ENCODE assay signal across 8 cellular contexts in genomic region chr11:9138133-9138453, GRCh38. TPM values are rescaled to one million over a fixed set of nuclear protein-coding genes. Genes with fewer than 3 reads are reported as not detected.
DNase-seq lines count a peak whose midpoint lies in the region; ATAC-seq, FAIRE-seq and TF ChIP-seq lines count a peak whose summit lies in the region.

No MANE protein-coding gene starts in this region.

- H3K9ac ChIP-seq in mesenchymal stem cell (ENCODE audit: low read length), result peak overlapping the region; percentile 52

- peaks cover 8% of the 10 kb centered on the region for H3K36me3 Mint-ChIP-seq in T-helper 17 cell (ENCODE audit: low read depth)

- peak overlapping the region; percentile 83 for H3K4me3 Mint-ChIP-seq in T-helper 17 cell

- H3K4me1 Mint-ChIP-seq in T-helper 17 cell, result peaks cover 36% of the 10 kb centered on the region

- peak; percentile 91 for DNase-seq in DMS53 (lab: John Stamatoyannopoulos, UW)
- no peak for DNase-seq in T-helper 17 cell
- no peak for DNase-seq in mesenchymal stem cell
- DNase-seq in central memory CD4-positive, alpha-beta T cell, result no peak
- no peak for DNase-seq in GM20000 (ENCODE audit: low spot score)
- DNase-seq in mucosa of gallbladder (ENCODE audit: low spot score), result no peak
- no peak for DNase-seq in HTR-8/SVneo (ENCODE audit: insufficient read length, low spot score)

- no peak overlapping the region for H4K8ac ChIP-seq in mesenchymal stem cell (ENCODE audit: low read length)

- H3K4ac ChIP-seq in mesenchymal stem cell (ENCODE audit: low read depth in 1 of 2, low read length in 2 of 2), result no peak overlapping the region

- H3K18ac ChIP-seq in mesenchymal stem cell (ENCODE audit: low read depth in 1 of 2, low read length in 2 of 2), result no peak overlapping the region

- TF ChIP-seq CTCF in GM20000 (IDR thresholded peaks at IDR 0.05; ENCODE audit: extremely low read depth, missing control alignments), result no peak

- no peak overlapping the region for H3K14ac ChIP-seq in mesenchymal stem cell (ENCODE audit: low read length in 2 of 2)

- peak overlapping the region; percentile 69 for H3K27ac ChIP-seq in mesenchymal stem cell (ENCODE audit: low read length, poor library complexity, severe bottlenecking)

- FAIRE-seq in HTR-8/SVneo (lab: Jason Lieb, UNC), result no peak

- H3K27me3 ChIP-seq in mesenchymal stem cell (ENCODE audit: control insufficient read depth in 1 of 2, insufficient read depth in 1 of 2, low read length in 2 of 2), result no peaks in the 10 kb centered on the region

- no peak overlapping the region for H3K23ac ChIP-seq in mesenchymal stem cell (ENCODE audit: low read length in 2 of 2)

- H3K36me3 ChIP-seq in mesenchymal stem cell (ENCODE audit: control insufficient read depth in 1 of 2, insufficient read depth in 2 of 2, low read depth in 1 of 2, low read length in 2 of 2), result peaks cover 39 to 86% of the 10 kb centered on the region in 2 experiments

- no peak overlapping the region for H3K4me2 ChIP-seq in mesenchymal stem cell (ENCODE audit: low read length, poor library complexity, severe bottlenecking)

- H2AK5ac ChIP-seq in mesenchymal stem cell (ENCODE audit: low read length, severe bottlenecking), result no peak overlapping the region

- WGBS in mesenchymal stem cell, result 87% methylated on average over 3 of the region's 3 CpGs

- H3K79me1 ChIP-seq in mesenchymal stem cell (replicated peaks; ENCODE audit: low read length, poor library complexity, severe bottlenecking), result peaks cover 7% of the 10 kb centered on the region

- no peak overlapping the region for H4K91ac ChIP-seq in mesenchymal stem cell (ENCODE audit: low read length)

- no peak overlapping the region for H2BK12ac ChIP-seq in mesenchymal stem cell (ENCODE audit: low read length in 2 of 2)

- H2BK120ac ChIP-seq in mesenchymal stem cell (ENCODE audit: low read depth, low read length), result no peak overlapping the region

- peak overlapping the region; percentile 86 for H3K27ac Mint-ChIP-seq in T-helper 17 cell

- H2BK5ac ChIP-seq in mesenchymal stem cell (ENCODE audit: low read depth, low read length, poor library complexity, severe bottlenecking), result no peak overlapping the region

- H3K9me3 ChIP-seq in T-helper 17 cell (ENCODE audit: control insufficient read depth, low read length, poor library complexity, severe bottlenecking) (no peaks in the 10 kb centered on the region), mesenchymal stem cell (ENCODE audit: control insufficient read depth, low read length) (no peaks in the 10 kb centered on the region)

- H3K4me1 ChIP-seq in mesenchymal stem cell (ENCODE audit: control insufficient read depth, insufficient read depth, low read depth, low read length), result peaks cover 19% of the 10 kb centered on the region

- ATAC-seq in HG02938 (IDR thresholded peaks at IDR 0.05; ENCODE audit: unreplicated experiment) (peak; percentile 13), T-helper 17 cell (no peak)

- no peak overlapping the region for H2BK15ac ChIP-seq in mesenchymal stem cell (ENCODE audit: low read depth, poor library complexity, severe bottlenecking)

- no peak overlapping the region for H3K4me3 ChIP-seq in mesenchymal stem cell (ENCODE audit: insufficient read depth in 1 of 2, low read depth in 1 of 2, low read length in 2 of 2)

- H3K27me3 Mint-ChIP-seq in T-helper 17 cell, result no peaks in the 10 kb centered on the region

- no peak overlapping the region for H2AFZ ChIP-seq in mesenchymal stem cell (ENCODE audit: low read depth, low read length)

RNA-seq across cellular contexts. Expression of gene SCUBE2, which starts 46.7 kb away (rescaled TPM):
- total RNA-seq in T-helper 17 cell, result under 1 TPM in 1 of 2 donors, not detected in 1; 0.10 TPM
- polyA plus RNA-seq in mesenchymal stem cell (2013, experiment 1 of 2), result 1.5 TPM
- 1.7 TPM for polyA plus RNA-seq in mesenchymal stem cell (2013, experiment 2 of 2)
- 22.0 TPM for total RNA-seq in mucosa of gallbladder

Comparison
In these comparisons a context has a peak if more than half of its experiments do, and no peak if none do; other contexts are left out.
1. RNA of gene SCUBE2, which starts 46.7 kb away (total RNA-seq): 22.0 TPM in mucosa of gallbladder (single experiment); 0.10 TPM in T-helper 17 cell; every median in the first group is over 10 times any median in the second.